ENCODE assay signal across 24 cellular contexts in genomic region chr22:48270731-48271130, GRCh38.
"Had no signal": no experiment of that assay in that cellular context is flagged by ENCODE, and none has a peak within 500 bp of the region (broad histone marks: within the 10 kb centered on the region; RNA-seq: fewer than 3 reads in every experiment).

No MANE protein-coding gene starts in this region.

- H3K27me3 ChIP-seq: Peyer's patch had no signal

- H2AFZ ChIP-seq: PC-9 had no signal

- H3K27ac ChIP-seq: PC-9, Peyer's patch, SJCRH30 had no signal

- H3K4me3 Mint-ChIP-seq: IgD-negative memory B cell had no signal

- H3K9me3 ChIP-seq: Peyer's patch, SJCRH30 had no signal

- H3K4me1 Mint-ChIP-seq: IgD-negative memory B cell had no signal

- ATAC-seq: Right ventricle myocardium inferior, SK-N-SH treated with all-trans-retinoic acid at 6 μM for 48 hours had no signal

- H3K4me2 ChIP-seq: PC-9 had no signal

- H3K36me3 ChIP-seq: Peyer's patch, SJCRH30 had no signal

- FAIRE-seq: HTR-8/SVneo had no signal

- H3K4me3 ChIP-seq: PC-9, Peyer's patch, SJCRH30 had no signal

- H3K4me1 ChIP-seq: Peyer's patch, SJCRH30 had no signal

- H3K27ac Mint-ChIP-seq: IgD-negative memory B cell had no signal

- H3K36me3 Mint-ChIP-seq: IgD-negative memory B cell had no signal

- DNase-seq: KBM-7, NCI-H1092, NCI-H1105 treated with DMSO at 0.1 percent for 48 hours, NCI-H1417 treated with DMSO at 0.1 percent for 48 hours, NCI-H146, NCI-H1694 treated with DMSO at 0.1 percent for 48 hours, NCI-H1930, NCI-H2081 treated with DMSO at 0.1 percent for 48 hours, NCI-H2171, NCI-H226, NCI-H446, NCI-H510A, NCI-H524 treated with DMSO at 0.1 percent for 48 hours, NCI-H69, NCI-H774, OCI-M1, PC-9, Peyer's patch, SHP77 treated with DMSO at 0.1 percent for 48 hours, SJCRH30 had no signal
